15 cellular contexts compared by ENCODE assay signal in the genomic region with DNA sequence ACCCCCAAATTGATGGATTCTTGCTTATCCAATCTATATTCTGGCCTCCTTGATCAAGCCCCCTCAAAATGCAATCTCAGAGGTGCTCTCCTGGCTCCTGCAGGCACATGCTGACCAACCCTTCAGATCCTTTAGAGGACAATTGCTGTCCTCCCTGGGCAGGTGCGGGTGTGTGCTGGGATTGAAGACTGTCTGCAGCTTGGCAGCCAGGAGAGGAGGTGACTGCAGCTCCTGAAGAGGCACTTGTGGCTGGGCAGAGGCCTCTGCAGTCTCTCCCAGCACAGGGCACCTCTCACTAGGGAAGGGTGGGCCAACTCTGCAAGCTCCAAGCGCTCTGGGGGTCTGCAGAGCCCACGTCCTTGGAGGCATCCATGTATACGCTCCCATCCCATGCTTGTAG. TPM values are rescaled to one million over a fixed set of nuclear protein-coding genes. Genes with fewer than 3 reads are reported as not detected.
DNase-seq lines count a peak whose midpoint lies in the region; ATAC-seq and TF ChIP-seq lines count a peak whose summit lies in the region.
"Had no signal": no experiment of that assay in that cellular context is flagged by ENCODE, and none has a peak within 500 bp of the region (broad histone marks: within the 10 kb centered on the region; RNA-seq: fewer than 3 reads in every experiment).

No MANE protein-coding gene starts in this region.

- H3K4me3 ChIP-seq in DND-41 (ENCODE audit: low read depth in 1 of 2, low read length in 2 of 2) = no peak overlapping the region
- H3K4me3 ChIP-seq: GM23338 had no signal

- H3K27ac Mint-ChIP-seq in activated CD4-positive, alpha-beta T cell treated with anti-CD3 and anti-CD28 coated beads, Interleukin-2, amount 10 ng/mL, durations not matched to agents 24 days and 14 days = peak overlapping the region; percentile 10
- H3K27ac Mint-ChIP-seq in dendritic cell treated with granulocyte-macrophage colony-stimulating factor and Interleukin-4, amounts not matched to agents 40 ng/mL and 50 ng/mL, for 4 days = peak overlapping the region; percentile 35
- H3K27ac Mint-ChIP-seq in stimulated activated effector memory CD8-positive, alpha-beta T cell treated with anti-CD3 and anti-CD28 coated beads, Interleukin-12 subunit alpha, Interleukin-12 subunit beta, amount 100 ng/mL, for 72 hours = peak overlapping the region; percentile 44
- H3K27ac Mint-ChIP-seq: B cell, GM23338 had no signal

- ATAC-seq in DND-41 (ENCODE audit: insufficient read depth, low read depth) = no peak
- no peak for ATAC-seq in stimulated activated effector memory CD8-positive, alpha-beta T cell treated with anti-CD3 and anti-CD28 coated beads, Interleukin-12 subunit alpha, Interleukin-12 subunit beta, amount 100 ng/mL, for 72 hours
- ATAC-seq: GM23338 had no signal

- no peak overlapping the region for H2AFZ ChIP-seq in DND-41 (ENCODE audit: low read depth, low read length)
- H2AFZ ChIP-seq: GM23338 had no signal

- no peaks in the 10 kb centered on the region for H3K27me3 Mint-ChIP-seq in activated CD4-positive, alpha-beta T cell treated with anti-CD3 and anti-CD28 coated beads, Interleukin-2, amount 10 ng/mL, durations not matched to agents 24 days and 14 days
- H3K27me3 Mint-ChIP-seq in dendritic cell treated with granulocyte-macrophage colony-stimulating factor and Interleukin-4, amounts not matched to agents 40 ng/mL and 50 ng/mL, for 4 days = no peaks in the 10 kb centered on the region
- H3K27me3 Mint-ChIP-seq: CD4-positive, alpha-beta memory T cell had no signal

- no peak overlapping the region for H3K4me2 ChIP-seq in DND-41 (ENCODE audit: insufficient read depth, low read length)
- H3K4me2 ChIP-seq: GM23338 had no signal

- no peaks in the 10 kb centered on the region for H3K79me2 ChIP-seq in DND-41 (ENCODE audit: insufficient read depth, low read length)

- TF ChIP-seq CTCF in DND-41 (IDR thresholded peaks at IDR 0.05; ENCODE audit: borderline replicate concordance, extremely low read depth, low read length, poor library complexity, severe bottlenecking) = no peak

- peaks cover 4% of the 10 kb centered on the region for H3K36me3 Mint-ChIP-seq in activated CD4-positive, alpha-beta T cell treated with anti-CD3 and anti-CD28 coated beads, Interleukin-2, amount 10 ng/mL, durations not matched to agents 24 days and 14 days (ENCODE audit: low read depth)
- no peaks in the 10 kb centered on the region for H3K36me3 Mint-ChIP-seq in dendritic cell treated with granulocyte-macrophage colony-stimulating factor and Interleukin-4, amounts not matched to agents 40 ng/mL and 50 ng/mL, for 4 days (ENCODE audit: low read depth)
- no peaks in the 10 kb centered on the region for H3K36me3 Mint-ChIP-seq in stimulated activated effector memory CD8-positive, alpha-beta T cell treated with anti-CD3 and anti-CD28 coated beads, Interleukin-12 subunit alpha, Interleukin-12 subunit beta, amount 100 ng/mL, for 72 hours
- H3K36me3 Mint-ChIP-seq: CD4-positive, alpha-beta memory T cell had no signal

- no peak overlapping the region for H3K4me3 Mint-ChIP-seq in activated CD4-positive, alpha-beta T cell treated with anti-CD3 and anti-CD28 coated beads, Interleukin-2, amount 10 ng/mL, durations not matched to agents 24 days and 14 days
- H3K4me3 Mint-ChIP-seq in dendritic cell treated with granulocyte-macrophage colony-stimulating factor and Interleukin-4, amounts not matched to agents 40 ng/mL and 50 ng/mL, for 4 days = no peak overlapping the region
- no peak overlapping the region for H3K4me3 Mint-ChIP-seq in stimulated activated effector memory CD8-positive, alpha-beta T cell treated with anti-CD3 and anti-CD28 coated beads, Interleukin-12 subunit alpha, Interleukin-12 subunit beta, amount 100 ng/mL, for 72 hours
- H3K4me3 Mint-ChIP-seq: B cell; CD4-positive, alpha-beta memory T cell; GM23338 had no signal

- no peak overlapping the region for H3K27ac ChIP-seq in DND-41 (ENCODE audit: low read length)

- no peak overlapping the region for H3K9ac ChIP-seq in DND-41 (ENCODE audit: low read depth, low read length)

- intact Hi-C loops in activated CD4-positive, alpha-beta T cell treated with anti-CD3 and anti-CD28 coated beads, Interleukin-2, amount 10 ng/mL, durations not matched to agents 24 days and 14 days (cut with micrococcal nuclease) = no loop called here
- intact Hi-C loops in dendritic cell treated with granulocyte-macrophage colony-stimulating factor and Interleukin-4, amounts not matched to agents 40 ng/mL and 50 ng/mL, for 4 days (cut with micrococcal nuclease) = no loop called here

- H4K20me1 ChIP-seq in DND-41 (ENCODE audit: insufficient read depth, low read length) = no peaks in the 10 kb centered on the region

- H3K9me3 ChIP-seq in DND-41 (ENCODE audit: insufficient read depth, low read length, severe bottlenecking) = no peaks in the 10 kb centered on the region

- DNase-seq in activated CD4-positive, alpha-beta T cell treated with anti-CD3 and anti-CD28 coated beads, Interleukin-2, amount 10 ng/mL, durations not matched to agents 24 days and 14 days = no peak
- DNase-seq in activated CD4-positive, alpha-beta T cell treated with anti-CD3 and anti-CD28 coated beads for 4 hours = no peak
- peak; percentile 2 for DNase-seq in DND-41
- DNase-seq in stimulated activated effector memory CD8-positive, alpha-beta T cell treated with anti-CD3 and anti-CD28 coated beads, Interleukin-12 subunit alpha, Interleukin-12 subunit beta, amount 100 ng/mL, for 72 hours (ENCODE audit: low spot score in 2 of 2) = peak in 1 of 2 donors; percentile 43
- DNase-seq in iPS-NIHi7 (ENCODE audit: extremely low spot score) = no peak
- DNase-seq in SW480 (ENCODE audit: low spot score) = no peak
- DNase-seq: C1 segment of cervical spinal cord; CD4-positive, alpha-beta memory T cell; DMS79; EL; H7 had no signal

- H3K36me3 ChIP-seq in DND-41 (ENCODE audit: insufficient read depth, low read length) = no peaks in the 10 kb centered on the region

- H3K4me1 Mint-ChIP-seq in activated CD4-positive, alpha-beta T cell treated with anti-CD3 and anti-CD28 coated beads, Interleukin-2, amount 10 ng/mL, durations not matched to agents 24 days and 14 days = peaks cover 16% of the 10 kb centered on the region
- H3K4me1 Mint-ChIP-seq in dendritic cell treated with granulocyte-macrophage colony-stimulating factor and Interleukin-4, amounts not matched to agents 40 ng/mL and 50 ng/mL, for 4 days (ENCODE audit: low read depth) = peaks cover 11% of the 10 kb centered on the region
- H3K4me1 Mint-ChIP-seq in stimulated activated effector memory CD8-positive, alpha-beta T cell treated with anti-CD3 and anti-CD28 coated beads, Interleukin-12 subunit alpha, Interleukin-12 subunit beta, amount 100 ng/mL, for 72 hours = peaks cover 5% of the 10 kb centered on the region

- H3K27me3 ChIP-seq in DND-41 (ENCODE audit: insufficient read depth, low read length, poor library complexity) = no peaks in the 10 kb centered on the region

- no peaks in the 10 kb centered on the region for H3K9me3 Mint-ChIP-seq in activated CD4-positive, alpha-beta T cell treated with anti-CD3 and anti-CD28 coated beads, Interleukin-2, amount 10 ng/mL, durations not matched to agents 24 days and 14 days
- no peaks in the 10 kb centered on the region for H3K9me3 Mint-ChIP-seq in dendritic cell treated with granulocyte-macrophage colony-stimulating factor and Interleukin-4, amounts not matched to agents 40 ng/mL and 50 ng/mL, for 4 days
- no peaks in the 10 kb centered on the region for H3K9me3 Mint-ChIP-seq in stimulated activated effector memory CD8-positive, alpha-beta T cell treated with anti-CD3 and anti-CD28 coated beads, Interleukin-12 subunit alpha, Interleukin-12 subunit beta, amount 100 ng/mL, for 72 hours
- H3K9me3 Mint-ChIP-seq: CD4-positive, alpha-beta memory T cell; GM23338 had no signal

- peaks cover 13% of the 10 kb centered on the region for H3K4me1 ChIP-seq in DND-41 (ENCODE audit: insufficient read depth, low read length)

RNA-seq across cellular contexts. Expression of gene SUMO4, which starts 28.5 kb away (rescaled TPM):
- 10.1 and 10.9 TPM in 2 replicates for total RNA-seq in activated CD4-positive, alpha-beta T cell treated with anti-CD3 and anti-CD28 coated beads, Interleukin-2, amount 10 ng/mL, durations not matched to agents 24 days and 14 days

RNA-seq across cellular contexts. Expression of gene ZC3H12D, which starts 56.2 kb away (rescaled TPM):
- total RNA-seq in activated CD4-positive, alpha-beta T cell treated with anti-CD3 and anti-CD28 coated beads, Interleukin-2, amount 10 ng/mL, durations not matched to agents 24 days and 14 days = 79.6 and 79.8 TPM in 2 replicates
- total RNA-seq: HT-29 had no signal
